Comparison of ENCODE assay signal across 26 cellular contexts in genomic region chr2:239236043-239236807, GRCh38.
DNase-seq lines count a peak whose midpoint lies in the region; ATAC-seq and TF ChIP-seq lines count a peak whose summit lies in the region.
"Had no signal": no experiment of that assay in that cellular context is flagged by ENCODE, and none has a peak within 500 bp of the region (broad histone marks: within the 10 kb centered on the region; RNA-seq: fewer than 3 reads in every experiment).

No MANE protein-coding gene starts in this region.

- WGBS in psoas muscle, 3 donors = 73 to 89% (median 81%) methylated on average over 20 of the region's 20 CpGs

- no peak overlapping the region for H3K4me3 Mint-ChIP-seq in mesothelial cell of epicardium
- H3K4me3 Mint-ChIP-seq: activated CD4-positive, alpha-beta memory T cell treated with anti-CD3 and anti-CD28 coated beads for 36 hours; activated naive CD4-positive, alpha-beta T cell treated with anti-CD3 and anti-CD28 coated beads, Interleukin-2, amount 50 U/mL, for 24 hours; activated T-cell treated with anti-CD3 and anti-CD28 coated beads, Interleukin-2, amount 50 U/mL, for 72 hours had no signal

- peaks cover 84% of the 10 kb centered on the region for H3K4me1 ChIP-seq in psoas muscle
- H3K4me1 ChIP-seq: pancreas had no signal

- ATAC-seq in psoas muscle (no peak), HG02885 (IDR thresholded peaks at IDR 0.05; ENCODE audit: poor library complexity, unreplicated experiment) (no peak)
- ATAC-seq: activated T-cell treated with anti-CD3 and anti-CD28 coated beads, Interleukin-2, amount 50 U/mL, for 72 hours; pancreas had no signal

- H3K36me3 Mint-ChIP-seq in mesothelial cell of epicardium = no peaks in the 10 kb centered on the region
- H3K36me3 Mint-ChIP-seq: activated CD4-positive, alpha-beta memory T cell treated with anti-CD3 and anti-CD28 coated beads for 36 hours had no signal

- no peaks in the 10 kb centered on the region for H3K27me3 Mint-ChIP-seq in mesothelial cell of epicardium (ENCODE audit: low read depth)
- H3K27me3 Mint-ChIP-seq: activated CD4-positive, alpha-beta memory T cell treated with anti-CD3 and anti-CD28 coated beads for 36 hours; activated naive CD4-positive, alpha-beta T cell treated with anti-CD3 and anti-CD28 coated beads, Interleukin-2, amount 50 U/mL, for 24 hours; naive thymus-derived CD4-positive, alpha-beta T cell had no signal

- intact Hi-C loops in psoas muscle (cut with DNase I) = no loop called here

- peak; percentile 14 for DNase-seq in DMS53 treated with DMSO at 0.1 percent for 48 hours (lab: John Stamatoyannopoulos, UW; ENCODE audit: unreplicated experiment)
- peak; percentile 41 for DNase-seq in H7
- DNase-seq in cerebellum (ENCODE audit: low spot score) = peak; percentile 77
- DNase-seq in psoas muscle = no peak
- DNase-seq in mesothelial cell of epicardium (ENCODE audit: low spot score in 2 of 2, unreplicated experiment in 2 of 2) = no peak
- DNase-seq in activated CD4-positive, CD25-positive, alpha-beta regulatory T cell treated with anti-CD3 and anti-CD28 coated beads, Interleukin-2, amount 50 U/mL, for 72 hours = no peak
- DNase-seq: activated CD4-positive, alpha-beta memory T cell treated with anti-CD3 and anti-CD28 coated beads for 36 hours; activated T-cell treated with anti-CD3 and anti-CD28 coated beads, Interleukin-2, amount 50 U/mL, for 72 hours; AML-193; cortex of kidney; GDM1; hippocampal formation; mammary epithelial cell; MG63; naive thymus-derived CD4-positive, alpha-beta T cell; NCI-H2029; NCI-H526; SHP77 treated with DMSO at 0.1 percent for 48 hours; stimulated activated CD4-positive, alpha-beta T cell treated with anti-CD3 and anti-CD28 coated beads, Interleukin-1b, Interleukin-23, amount 100 ng/mL, for 48 hours; stimulated activated naive CD4-positive, alpha-beta T cell; T-helper 1 cell; upper lobe of left lung; WERI-Rb-1 had no signal

- H3K27me3 ChIP-seq in H7 (ENCODE audit: control insufficient read depth, insufficient read depth, low read length) = no peaks in the 10 kb centered on the region
- H3K27me3 ChIP-seq in psoas muscle (ENCODE audit: insufficient read depth in 3 of 3, low read length in 2 of 3) = no peaks in the 10 kb centered on the region
- H3K27me3 ChIP-seq: MG63, pancreas, upper lobe of left lung had no signal

- no peak overlapping the region for H3K27ac Mint-ChIP-seq in mesothelial cell of epicardium
- H3K27ac Mint-ChIP-seq: activated CD4-positive, alpha-beta memory T cell treated with anti-CD3 and anti-CD28 coated beads for 36 hours; activated naive CD4-positive, alpha-beta T cell treated with anti-CD3 and anti-CD28 coated beads, Interleukin-2, amount 50 U/mL, for 24 hours; activated T-cell treated with anti-CD3 and anti-CD28 coated beads, Interleukin-2, amount 50 U/mL, for 72 hours had no signal

- no peaks in the 10 kb centered on the region for H3K9me3 Mint-ChIP-seq in mesothelial cell of epicardium
- H3K9me3 Mint-ChIP-seq: activated CD4-positive, alpha-beta memory T cell treated with anti-CD3 and anti-CD28 coated beads for 36 hours; activated naive CD4-positive, alpha-beta T cell treated with anti-CD3 and anti-CD28 coated beads, Interleukin-2, amount 50 U/mL, for 24 hours; activated T-cell treated with anti-CD3 and anti-CD28 coated beads, Interleukin-2, amount 50 U/mL, for 72 hours; naive thymus-derived CD4-positive, alpha-beta T cell had no signal

- H3K9me3 ChIP-seq in psoas muscle = no peaks in the 10 kb centered on the region
- H3K9me3 ChIP-seq: MG63, pancreas, upper lobe of left lung had no signal

- H3K27ac ChIP-seq in psoas muscle = peak overlapping the region; percentile 83
- H3K27ac ChIP-seq: pancreas, upper lobe of left lung, WERI-Rb-1 had no signal

- H3K36me3 ChIP-seq in H7 (replicated peaks; ENCODE audit: control insufficient read depth, insufficient read depth, low read length) (no peaks in the 10 kb centered on the region), psoas muscle (ENCODE audit: insufficient read depth in 1 of 2, low read depth in 1 of 2) (peaks cover 0 to 11% of the 10 kb centered on the region in 2 donors)
- H3K36me3 ChIP-seq: MG63, pancreas, upper lobe of left lung, WERI-Rb-1 had no signal

- TF ChIP-seq CTCF in psoas muscle (IDR thresholded peaks at IDR 0.05) = no peak
- TF ChIP-seq CTCF in mesothelial cell of epicardium (IDR thresholded peaks at IDR 0.05; ENCODE audit: unreplicated experiment) = no peak

- H3K4me3 ChIP-seq in H7 (ENCODE audit: insufficient read depth, low read depth, low read length) (no peak overlapping the region), psoas muscle (no peak overlapping the region)
- H3K4me3 ChIP-seq: MG63, pancreas, upper lobe of left lung had no signal

- H3K4me1 Mint-ChIP-seq in mesothelial cell of epicardium = peaks cover 13% of the 10 kb centered on the region

Comparison
In these comparisons a context has a peak if more than half of its experiments do, and no peak if none do; other contexts are left out.
1. DNase-seq: peak in DMS53 treated with DMSO at 0.1 percent for 48 hours (single experiment), H7 (single experiment) and cerebellum (single experiment); none in psoas muscle (0 of 2), mesothelial cell of epicardium (0 of 2) and activated CD4-positive, CD25-positive, alpha-beta regulatory T cell treated with anti-CD3 and anti-CD28 coated beads, Interleukin-2, amount 50 U/mL, for 72 hours (single experiment).